In genomic region chr12:123388218-123388947, GRCh38 we compare ENCODE assay signal across 8 cellular contexts. TPM values are rescaled to one million over a fixed set of nuclear protein-coding genes. Genes with fewer than 3 reads are reported as not detected.
DNase-seq lines count a peak whose midpoint lies in the region; ATAC-seq and TF ChIP-seq lines count a peak whose summit lies in the region.

No MANE protein-coding gene starts in this region.

- peaks cover 42 to 56% (median 47%) of the 10 kb centered on the region in 3 donors for H3K4me1 Mint-ChIP-seq in CD8-positive, alpha-beta memory T cell
- H3K4me1 Mint-ChIP-seq in activated naive CD4-positive, alpha-beta T cell treated with anti-CD3 and anti-CD28 coated beads, Interleukin-2, amount 50 U/mL, for 24 hours: peaks cover 37% of the 10 kb centered on the region
- H3K4me1 Mint-ChIP-seq in glutamatergic neuron (ENCODE audit: low read depth, unreplicated experiment): peaks cover 10% of the 10 kb centered on the region

- POLR2A ChIA-PET in CD8-positive, alpha-beta memory T cell (lab: Charles Lee): interaction anchor here (1.6 kb wide), 1 partner anchor 23 kb away, joined by 7 read pairs; the partner anchor contains the start of gene SBNO1

- peak; percentile 67 to 83 (median 76) for DNase-seq in CD8-positive, alpha-beta memory T cell
- DNase-seq in Jurkat, Clone E6-1 (ENCODE audit: low read depth, low spot score): peak; percentile 31
- DNase-seq in SK-N-DZ (ENCODE audit: low spot score) (peak; percentile 64), glutamatergic neuron (peak; percentile 79), omental fat pad (ENCODE audit: low spot score) (peak; percentile 32), thoracic aorta (ENCODE audit: low spot score) (peak; percentile 40)

- no peaks in the 10 kb centered on the region for H3K9me3 Mint-ChIP-seq in CD8-positive, alpha-beta memory T cell
- no peaks in the 10 kb centered on the region for H3K9me3 Mint-ChIP-seq in activated naive CD4-positive, alpha-beta T cell treated with anti-CD3 and anti-CD28 coated beads, Interleukin-2, amount 50 U/mL, for 24 hours
- H3K9me3 Mint-ChIP-seq in glutamatergic neuron (ENCODE audit: unreplicated experiment): peaks cover 11% of the 10 kb centered on the region

- peak overlapping the region; percentile 70 to 98 (median 92) for H3K27ac Mint-ChIP-seq in CD8-positive, alpha-beta memory T cell
- H3K27ac Mint-ChIP-seq in activated naive CD4-positive, alpha-beta T cell treated with anti-CD3 and anti-CD28 coated beads, Interleukin-2, amount 50 U/mL, for 24 hours: peak overlapping the region; percentile 84
- peak overlapping the region; percentile 31 for H3K27ac Mint-ChIP-seq in glutamatergic neuron (ENCODE audit: unreplicated experiment)

- peak overlapping the region; percentile 86 to 96 (median 90) for H3K4me3 Mint-ChIP-seq in CD8-positive, alpha-beta memory T cell
- peak overlapping the region; percentile 86 for H3K4me3 Mint-ChIP-seq in activated naive CD4-positive, alpha-beta T cell treated with anti-CD3 and anti-CD28 coated beads, Interleukin-2, amount 50 U/mL, for 24 hours
- H3K4me3 Mint-ChIP-seq in glutamatergic neuron (ENCODE audit: unreplicated experiment): peak overlapping the region; percentile 89

- H3K9me3 ChIP-seq in CD8-positive, alpha-beta memory T cell (ENCODE audit: low read length): no peaks in the 10 kb centered on the region
- no peaks in the 10 kb centered on the region for H3K9me3 ChIP-seq in thoracic aorta

- no peaks in the 10 kb centered on the region for H3K27me3 ChIP-seq in CD8-positive, alpha-beta memory T cell (ENCODE audit: insufficient read depth, low read length, poor library complexity, severe bottlenecking)
- H3K27me3 ChIP-seq in thoracic aorta (replicated peaks; ENCODE audit: insufficient read depth): no peaks in the 10 kb centered on the region

- ATAC-seq in GM19468 (IDR thresholded peaks at IDR 0.05; ENCODE audit: extremely low read depth, unreplicated experiment) (peak; percentile 21), omental fat pad (ENCODE audit: low FRiP score) (peak; percentile 70), thoracic aorta (ENCODE audit: insufficient number of reproducible peaks, low FRiP score, low read depth) (peak; percentile 56)

- no peaks in the 10 kb centered on the region for H3K27me3 Mint-ChIP-seq in CD8-positive, alpha-beta memory T cell
- H3K27me3 Mint-ChIP-seq in activated naive CD4-positive, alpha-beta T cell treated with anti-CD3 and anti-CD28 coated beads, Interleukin-2, amount 50 U/mL, for 24 hours: no peaks in the 10 kb centered on the region
- peaks cover 23% of the 10 kb centered on the region for H3K27me3 Mint-ChIP-seq in glutamatergic neuron (ENCODE audit: unreplicated experiment)

- H3K4me3 ChIP-seq in CD8-positive, alpha-beta memory T cell (ENCODE audit: low read length): peak overlapping the region; percentile 83
- H3K4me3 ChIP-seq in Jurkat, Clone E6-1 (ENCODE audit: low read length): peak overlapping the region; percentile 77
- H3K4me3 ChIP-seq in thoracic aorta: peak overlapping the region; percentile 73

- TF ChIP-seq CTCF in glutamatergic neuron (IDR thresholded peaks at IDR 0.05; ENCODE audit: partially characterized antibody, unreplicated experiment) (no peak), omental fat pad (IDR thresholded peaks at IDR 0.05) (no peak), thoracic aorta (IDR thresholded peaks at IDR 0.05) (peak; percentile 13)

- H3K36me3 ChIP-seq in CD8-positive, alpha-beta memory T cell (ENCODE audit: insufficient read depth, low read length): peaks cover 15% of the 10 kb centered on the region
- H3K36me3 ChIP-seq in thoracic aorta: peaks cover 22% of the 10 kb centered on the region

- peaks cover 0 to 34% (median 2%) of the 10 kb centered on the region in 3 donors for H3K36me3 Mint-ChIP-seq in CD8-positive, alpha-beta memory T cell
- no peaks in the 10 kb centered on the region for H3K36me3 Mint-ChIP-seq in activated naive CD4-positive, alpha-beta T cell treated with anti-CD3 and anti-CD28 coated beads, Interleukin-2, amount 50 U/mL, for 24 hours
- no peaks in the 10 kb centered on the region for H3K36me3 Mint-ChIP-seq in glutamatergic neuron (ENCODE audit: unreplicated experiment)

- CTCF ChIA-PET in CD8-positive, alpha-beta memory T cell (lab: Charles Lee): interaction anchor here (0.8 to 8.4 kb wide), 4 partner anchors 23 to 195 kb away, joined by 3 to 66 read pairs (median 3); partner anchors contain the start of gene SBNO1

- peaks cover 27% of the 10 kb centered on the region for H3K4me1 ChIP-seq in CD8-positive, alpha-beta memory T cell (ENCODE audit: insufficient read depth, low read length)
- peaks cover 25 to 60% of the 10 kb centered on the region in 2 donors for H3K4me1 ChIP-seq in thoracic aorta (ENCODE audit: control insufficient read depth in 1 of 2, low read depth in 2 of 2)

- peak overlapping the region; percentile 65 for H3K27ac ChIP-seq in CD8-positive, alpha-beta memory T cell (ENCODE audit: low read depth, low read length)
- H3K27ac ChIP-seq in thoracic aorta: peak overlapping the region; percentile 91 to 97

RNA-seq across cellular contexts. Expression of gene KMT5A, which starts 4.5 kb away (rescaled TPM):
- 10 to 100 TPM; 46.8 to 49.9 TPM for total RNA-seq in CD8-positive, alpha-beta memory T cell
- 5.0 TPM for polyA plus RNA-seq in CD8-positive, alpha-beta memory T cell
- polyA plus RNA-seq in Jurkat, Clone E6-1 (2012; ENCODE audit: insufficient read depth, insufficient read length): 56.8 TPM
- 54.3 and 56.6 TPM in 2 replicates for polyA plus RNA-seq in SK-N-DZ (2014; cell fraction: cytosol; rRNA removed)
- polyA plus RNA-seq in SK-N-DZ (2014; cell fraction: nucleus; rRNA removed): 69.4 and 70.7 TPM in 2 replicates
- total RNA-seq in glutamatergic neuron (ENCODE audit: unreplicated experiment) (53.6 TPM), omental fat pad (10 to 100 TPM; 25.5 to 39.9 (median 26.5) TPM), thoracic aorta (10 to 100 TPM; 34.1 to 42.7 TPM)

RNA-seq across cellular contexts. Expression of gene SBNO1, which starts 23.7 kb away (rescaled TPM):
- total RNA-seq in CD8-positive, alpha-beta memory T cell: 10 to 100 TPM; 52.1 to 53.8 TPM
- polyA plus RNA-seq in CD8-positive, alpha-beta memory T cell: 42.8 TPM
- polyA plus RNA-seq in Jurkat, Clone E6-1 (2012; ENCODE audit: insufficient read depth, insufficient read length): 18.2 TPM
- polyA plus RNA-seq in SK-N-DZ (2014; cell fraction: cytosol; rRNA removed): 17.3 and 21.6 TPM in 2 replicates
- 10.0 and 13.6 TPM in 2 replicates for polyA plus RNA-seq in SK-N-DZ (2014; cell fraction: nucleus; rRNA removed)
- 50.9 TPM for total RNA-seq in glutamatergic neuron (ENCODE audit: unreplicated experiment)
- 10 to 100 TPM; 18.6 to 26.4 (median 20.6) TPM for total RNA-seq in omental fat pad
- total RNA-seq in thoracic aorta: 10 to 100 TPM; 15.6 to 25.0 TPM

RNA-seq across cellular contexts. Expression of gene RILPL2, which starts 48.1 kb away (rescaled TPM):
- 10 to 100 TPM; 26.9 to 27.6 TPM for total RNA-seq in CD8-positive, alpha-beta memory T cell
- polyA plus RNA-seq in CD8-positive, alpha-beta memory T cell: 8.4 TPM
- 6.9 TPM for polyA plus RNA-seq in Jurkat, Clone E6-1 (2012; ENCODE audit: insufficient read depth, insufficient read length)
- polyA plus RNA-seq in SK-N-DZ (2014; cell fraction: cytosol; rRNA removed): 1.9 and 2.9 TPM in 2 replicates
- polyA plus RNA-seq in SK-N-DZ (2014; cell fraction: nucleus; rRNA removed): 0.69 and 1.1 TPM in 2 replicates
- 0.10 TPM for total RNA-seq in glutamatergic neuron (ENCODE audit: unreplicated experiment)
- 10 to 100 TPM in 2 of 4 donors, 1 to 10 TPM in 2; 8.9 to 12.7 (median 10.1) TPM for total RNA-seq in omental fat pad
- total RNA-seq in thoracic aorta: 10 to 100 TPM; 15.9 to 18.1 TPM

Comparison
In these comparisons a context has a peak if more than half of its experiments do, and no peak if none do; other contexts are left out.
1. Peak in every context shown above with its lines: DNase-seq, ATAC-seq, H3K4me3 ChIP-seq and H3K27ac ChIP-seq.
2. H3K27ac Mint-ChIP-seq: peak in every context shown above with its lines; median percentile 92 in CD8-positive, alpha-beta memory T cell; 84 in activated naive CD4-positive, alpha-beta T cell treated with anti-CD3 and anti-CD28 coated beads, Interleukin-2, amount 50 U/mL, for 24 hours; 31 in glutamatergic neuron.